8 cellular contexts compared by ENCODE assay signal in the genomic region with DNA sequence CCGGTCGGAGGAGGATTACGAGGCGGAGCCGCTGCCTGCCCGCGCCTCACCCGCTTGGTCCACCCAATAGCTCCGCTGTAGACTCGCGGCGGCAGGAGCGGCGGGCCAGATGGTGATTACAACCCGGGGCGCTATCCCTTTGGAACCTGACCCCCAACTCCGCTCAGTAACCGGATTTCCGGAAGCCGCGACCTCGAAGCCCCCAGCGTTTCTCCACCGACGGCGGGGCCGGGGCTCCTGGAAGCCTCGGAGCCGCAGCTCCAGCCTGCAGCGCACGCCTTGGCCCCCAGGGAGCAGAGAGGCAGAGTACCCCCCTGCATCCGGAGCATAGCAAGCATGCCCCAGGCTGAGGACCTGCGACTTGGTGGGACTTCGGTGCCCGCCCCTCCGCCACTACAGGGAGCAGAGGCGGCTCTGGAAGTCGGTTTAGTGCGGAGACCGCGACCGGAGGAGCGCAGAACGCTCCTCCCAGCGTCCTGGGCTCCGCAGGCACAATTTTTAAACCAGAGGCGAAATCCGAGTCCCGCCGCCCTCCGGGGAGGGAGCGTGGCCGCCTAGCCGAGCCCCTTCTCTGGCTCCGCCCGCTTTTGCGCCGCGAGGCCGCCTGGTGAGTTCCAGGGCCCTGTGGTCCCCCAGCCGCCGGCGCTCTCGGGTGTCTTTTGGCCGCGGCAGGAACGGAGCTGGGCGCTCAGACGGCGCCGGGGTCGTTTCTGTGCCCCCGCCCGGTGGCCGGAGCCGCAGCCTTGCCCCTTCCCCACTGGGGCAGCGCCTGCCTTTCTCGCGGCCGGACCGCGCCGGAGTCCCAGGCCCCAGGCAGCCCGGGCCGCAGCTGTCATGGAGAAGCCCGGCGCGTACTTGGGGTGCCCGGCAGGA. TPM values are rescaled to one million over a fixed set of nuclear protein-coding genes. Genes with fewer than 3 reads are reported as not detected.
DNase-seq lines count a peak whose midpoint lies in the region; ATAC-seq lines count a peak whose summit lies in the region.

No MANE protein-coding gene starts in this region.

- no peaks in the 10 kb centered on the region for H3K79me2 ChIP-seq in trophoblast cell (ENCODE audit: control insufficient read depth, insufficient read depth, low read length, poor library complexity)

- no peak for ATAC-seq in HG02970 (IDR thresholded peaks at IDR 0.05; ENCODE audit: low FRiP score, unreplicated experiment)
- ATAC-seq in HG03280 (IDR thresholded peaks at IDR 0.05; ENCODE audit: unreplicated experiment) = no peak
- no peak for ATAC-seq in HG03045 (IDR thresholded peaks at IDR 0.05; ENCODE audit: unreplicated experiment)

- H2AK5ac ChIP-seq in trophoblast cell (ENCODE audit: low read length) = no peak overlapping the region

- H4K12ac ChIP-seq in trophoblast cell (ENCODE audit: low read depth, low read length) = peak overlapping the region; percentile 20

- WGBS in trophoblast cell (ENCODE audit: extremely low coverage, insufficient coverage, insufficient read length) = no CpG with 5 or more reads among the region's 89 CpGs

- H2BK5ac ChIP-seq in trophoblast cell (ENCODE audit: low read depth, low read length, poor library complexity) = no peak overlapping the region

- no peak overlapping the region for H3K18ac ChIP-seq in trophoblast cell (ENCODE audit: low read length)

- no peak overlapping the region for H3K27ac ChIP-seq in trophoblast cell (ENCODE audit: low read depth, low read length)

- peaks cover 23% of the 10 kb centered on the region for H3K9me3 ChIP-seq in trophoblast cell (ENCODE audit: insufficient read depth, low read depth, low read length)

- H3K79me1 ChIP-seq in trophoblast cell (ENCODE audit: low read length) = no peaks in the 10 kb centered on the region

- no peak overlapping the region for H3K9ac ChIP-seq in trophoblast cell (ENCODE audit: low read length)

- peak; percentile 8 for DNase-seq in CD1c-positive myeloid dendritic cell (ENCODE audit: extremely low spot score)
- peak; percentile 14 for DNase-seq in HPDE6-E6E7 (ENCODE audit: extremely low spot score)
- peak; percentile 15 for DNase-seq in activated effector memory CD4-positive, alpha-beta T cell treated with Interleukin-2 at 50 U/mL for 16 hours
- peak; percentile 7 for DNase-seq in glomerular visceral epithelial cell (ENCODE audit: extremely low spot score)
- DNase-seq in trophoblast cell = peak in 1 of 2 donors; percentile 60

- peak overlapping the region; percentile 43 for H3K4me3 ChIP-seq in trophoblast cell (ENCODE audit: low read depth, low read length)

- H2BK120ac ChIP-seq in trophoblast cell (ENCODE audit: insufficient read depth, low read length, poor library complexity) = peak overlapping the region; percentile 34

- H3K14ac ChIP-seq in trophoblast cell (ENCODE audit: low read length) = peak overlapping the region; percentile 13

- H3K4me2 ChIP-seq in trophoblast cell (ENCODE audit: low read length) = peak overlapping the region; percentile 76

- peaks cover 12% of the 10 kb centered on the region in 2 experiments for H3K4me1 ChIP-seq in trophoblast cell (ENCODE audit: control insufficient read depth in 1 of 2, insufficient read depth in 2 of 2, low read length in 2 of 2)

- H3K27me3 ChIP-seq in trophoblast cell (ENCODE audit: insufficient read depth, low read length) = peaks cover 38% of the 10 kb centered on the region

- no peak overlapping the region for H4K8ac ChIP-seq in trophoblast cell (ENCODE audit: low read depth, low read length)

- no peak overlapping the region for H4K91ac ChIP-seq in trophoblast cell (ENCODE audit: low read depth, low read length)

- H3K36me3 ChIP-seq in trophoblast cell (ENCODE audit: control insufficient read depth in 1 of 2, insufficient read depth in 2 of 2, low read length in 2 of 2) = no peaks in the 10 kb centered on the region

- H2AFZ ChIP-seq in trophoblast cell (ENCODE audit: insufficient read depth, low read length, poor library complexity) = peak overlapping the region; percentile 50

- H2BK12ac ChIP-seq in trophoblast cell (ENCODE audit: low read length) = no peak overlapping the region

- H3K4ac ChIP-seq in trophoblast cell (ENCODE audit: low read depth, low read length) = no peak overlapping the region

- no peak overlapping the region for H3K23ac ChIP-seq in trophoblast cell (ENCODE audit: low read length)

RNA-seq across cellular contexts. Expression of a gene that starts 28.2 kb away (rescaled TPM):
- 15.1 and 15.6 TPM in 2 replicates for polyA plus RNA-seq in trophoblast cell (2013)
